ENCODE assay signal across 10 cellular contexts in the genomic region with DNA sequence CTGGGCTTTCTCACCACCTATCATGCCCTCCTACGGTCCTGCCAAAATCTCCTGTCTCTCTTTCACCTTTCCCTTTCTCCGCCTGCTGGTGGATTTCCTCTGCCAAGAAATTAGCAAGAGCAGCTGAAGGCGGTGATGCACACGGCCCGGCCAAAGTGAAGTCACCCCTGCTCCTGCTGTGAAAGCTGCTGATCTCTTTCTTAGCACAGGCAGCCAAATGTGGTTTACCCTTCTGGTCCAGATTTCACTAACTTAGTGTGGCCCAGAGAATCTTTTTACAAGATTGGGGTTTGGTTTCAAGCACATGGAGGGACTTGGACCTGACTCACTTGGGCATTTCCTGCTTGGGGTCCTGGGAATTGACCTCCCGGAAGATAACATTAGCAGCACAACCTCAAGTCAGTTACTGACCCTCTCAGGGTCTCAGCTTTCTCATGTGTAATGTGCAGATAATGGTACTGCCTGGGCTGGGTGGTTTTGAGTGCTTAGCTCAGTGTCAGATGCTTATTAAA.
DNase-seq lines count a peak whose midpoint lies in the region; ATAC-seq and TF ChIP-seq lines count a peak whose summit lies in the region.
"Had no signal": no experiment of that assay in that cellular context is flagged by ENCODE, and none has a peak within 500 bp of the region (broad histone marks: within the 10 kb centered on the region; RNA-seq: fewer than 3 reads in every experiment).

No MANE protein-coding gene starts in this region.

- DNase-seq in DND-41, result no peak
- DNase-seq in HCEC 1CT, result peak; percentile 95
- DNase-seq in fibroblast of gingiva (ENCODE audit: low read depth), result peak; percentile 89
- no peak for DNase-seq in omental fat pad (ENCODE audit: low spot score)
- no peak for DNase-seq in RPMI8226
- DNase-seq in NCI-H2081 treated with DMSO at 0.1 percent for 48 hours (lab: John Stamatoyannopoulos, UW), result no peak

- peak overlapping the region; percentile 2; the same call in 1 of the 2 replicates for H3K9ac ChIP-seq in DND-41 (ENCODE audit: low read depth, low read length)

- H4K20me1 ChIP-seq in DND-41 (ENCODE audit: insufficient read depth, low read length), result no peaks in the 10 kb centered on the region

- no peak overlapping the region for H3K4me2 ChIP-seq in DND-41 (ENCODE audit: insufficient read depth, low read length)
- H3K4me2 ChIP-seq: PC-9 had no signal

- no peak overlapping the region for H2AFZ ChIP-seq in DND-41 (ENCODE audit: low read depth, low read length)
- H2AFZ ChIP-seq: PC-9 had no signal

- H3K4me3 ChIP-seq in DND-41 (ENCODE audit: low read depth in 1 of 2, low read length in 2 of 2), result no peak overlapping the region
- H3K4me3 ChIP-seq: mucosa of descending colon, PC-9 had no signal

- TF ChIP-seq CTCF in DND-41 (IDR thresholded peaks at IDR 0.05; ENCODE audit: borderline replicate concordance, extremely low read depth, low read length, poor library complexity, severe bottlenecking) (peak; percentile 8), omental fat pad (IDR thresholded peaks at IDR 0.05) (no peak)

- H3K27me3 ChIP-seq in DND-41 (ENCODE audit: insufficient read depth, low read length, poor library complexity), result no peaks in the 10 kb centered on the region

- peaks cover 17% of the 10 kb centered on the region for H3K36me3 ChIP-seq in DND-41 (ENCODE audit: insufficient read depth, low read length)

- peak overlapping the region; percentile 60 for H3K27ac ChIP-seq in DND-41 (ENCODE audit: low read length)
- H3K27ac ChIP-seq: PC-9 had no signal

- no peaks in the 10 kb centered on the region for H3K9me3 ChIP-seq in DND-41 (ENCODE audit: insufficient read depth, low read length, severe bottlenecking)
- H3K9me3 ChIP-seq: mucosa of descending colon had no signal

- peaks cover 61% of the 10 kb centered on the region for H3K4me1 ChIP-seq in DND-41 (ENCODE audit: insufficient read depth, low read length)

- ATAC-seq in DND-41 (ENCODE audit: insufficient read depth, low read depth), result peak; percentile 16; the same call in 1 of the 3 replicates
- ATAC-seq in SK-N-SH treated with all-trans-retinoic acid at 6 μM for 48 hours, result peak; percentile 63
- peak; percentile 70 for ATAC-seq in omental fat pad (ENCODE audit: low FRiP score)
- no peak for ATAC-seq in GM18520 (IDR thresholded peaks at IDR 0.05; ENCODE audit: unreplicated experiment)

- H3K79me2 ChIP-seq in DND-41 (ENCODE audit: insufficient read depth, low read length), result no peaks in the 10 kb centered on the region

TF ChIP-seq in SK-N-SH treated with all-trans-retinoic acid at 6 μM for 48 hours, 23 proteins besides CTCF, POLR2A, EP300 and RAD21:
- TF ChIP-seq ZNF565 (CRISPR knock-in tag; conservative IDR thresholded peaks at IDR 0.05; ENCODE audit: low read depth), result no peak

Comparison
In these comparisons a context has a peak if more than half of its experiments do, and no peak if none do; other contexts are left out.
1. DNase-seq: peak in HCEC 1CT (single experiment) and fibroblast of gingiva (single experiment); none in DND-41 (single experiment), omental fat pad (single experiment), RPMI8226 (single experiment) and NCI-H2081 treated with DMSO at 0.1 percent for 48 hours (single experiment).